1 cellular context compared by ENCODE assay signal in genomic region chr11:118820412-118821357, GRCh38.
A peak's percentile ranks its signal among the peaks of the same experiment; 100 is the strongest.
TF ChIP-seq lines count a peak whose summit lies in the region.

No MANE protein-coding gene starts in this region.

TF ChIP-seq in GM12878, 131 proteins besides CTCF, POLR2A, EP300 and RAD21 (continued from another document and continues in another):
- TF ChIP-seq ZNF592 (IDR thresholded peaks at IDR 0.05) (no peak), PAX5 (IDR thresholded peaks at IDR 0.05; ENCODE audit: borderline replicate concordance, low read depth, low read length) (peak; percentile 95), YY1 (IDR thresholded peaks at IDR 0.05; ENCODE audit: low read depth, low read length) (peak; percentile 38; the same call in 1 of the 2 replicates), SKIL (IDR thresholded peaks at IDR 0.05; ENCODE audit: low read depth, poor library complexity, severe bottlenecking) (peak; percentile 91), NR2F1 (conservative IDR thresholded peaks at IDR 0.05) (peak; percentile 86), TCF7 (IDR thresholded peaks at IDR 0.05; ENCODE audit: borderline replicate concordance) (peak; percentile 86), ZZZ3 (IDR thresholded peaks at IDR 0.05; ENCODE audit: control insufficient read depth, insufficient read length, low read depth) (no peak), JUND (IDR thresholded peaks at IDR 0.05; ENCODE audit: low read depth, low read length) (peak; percentile 49; the same call in 1 of the 2 replicates), ZNF622 (IDR thresholded peaks at IDR 0.05) (no peak), SPI1 (IDR thresholded peaks at IDR 0.05; ENCODE audit: borderline replicate concordance, insufficient read depth, low read depth, low read length) (peak; percentile 95), TBL1XR1 (IDR thresholded peaks at IDR 0.05; ENCODE audit: low read depth, low read length) (no peak; the same call in 1 of the 2 replicates), STAT3 (IDR thresholded peaks at IDR 0.05; ENCODE audit: low read depth, low read length) (peak; percentile 74; the same call in 1 of the 2 replicates), PRDM15 (CRISPR knock-in tag; IDR thresholded peaks at IDR 0.05) (no peak), MEF2B (IDR thresholded peaks at IDR 0.05; ENCODE audit: partially characterized antibody, poor library complexity, severe bottlenecking) (peak; percentile 91), SREBF2 (IDR thresholded peaks at IDR 0.05; ENCODE audit: low read length) (no peak), ZBTB33 (IDR thresholded peaks at IDR 0.05) (no peak), CHD1 (IDR thresholded peaks at IDR 0.05; ENCODE audit: low read depth, low read length) (0 out of 2 replicates have a peak, but pooled peaks have one; percentile 30), BACH1 (IDR thresholded peaks at IDR 0.05; ENCODE audit: borderline replicate concordance) (peak; percentile 87), KDM1A (IDR thresholded peaks at IDR 0.05; ENCODE audit: borderline replicate concordance) (no peak), SMC3 (IDR thresholded peaks at IDR 0.05; ENCODE audit: borderline replicate concordance, low read length) (no peak; the same call in 1 of the 2 replicates), TCF12 (IDR thresholded peaks at IDR 0.05; ENCODE audit: low read depth, low read length) (peak; percentile 76), YBX1 (IDR thresholded peaks at IDR 0.05) (no peak), ATF7 (IDR thresholded peaks at IDR 0.05; ENCODE audit: low read depth) (peak; percentile 93), SIX5 (IDR thresholded peaks at IDR 0.05; ENCODE audit: low read depth, low read length, severe bottlenecking) (no peak), BCLAF1 (IDR thresholded peaks at IDR 0.05) (no peak), NFYA (IDR thresholded peaks at IDR 0.05; ENCODE audit: borderline replicate concordance, low read depth, low read length) (no peak), ZNF687 (IDR thresholded peaks at IDR 0.05) (peak; percentile 88), CREB1 (IDR thresholded peaks at IDR 0.05; ENCODE audit: low read depth) (peak; percentile 90), GATAD2B (conservative IDR thresholded peaks at IDR 0.05; ENCODE audit: low read depth) (peak; percentile 83), LARP7 (IDR thresholded peaks at IDR 0.05) (no peak), BCL11A (IDR thresholded peaks at IDR 0.05; ENCODE audit: low read depth, low read length) (peak; percentile 97), CHD4 (IDR thresholded peaks at IDR 0.05) (no peak), CBFB (IDR thresholded peaks at IDR 0.05; ENCODE audit: low read depth) (peak; percentile 77), MXI1 (IDR thresholded peaks at IDR 0.05; ENCODE audit: low read depth, low read length) (peak; percentile 72), ZNF24 (IDR thresholded peaks at IDR 0.05) (peak; percentile 57; the same call in 1 of the 2 replicates), ZBTB11 (CRISPR knock-in tag; IDR thresholded peaks at IDR 0.05) (no peak), EGR1 (IDR thresholded peaks at IDR 0.05; ENCODE audit: borderline replicate concordance in 1 of 2, low read depth in 2 of 2, low read length in 2 of 2) (no peak)
